In genomic region chr14:91226411-91226810, GRCh38 we compare ENCODE assay signal across 7 cellular contexts. TPM values are rescaled to one million over a fixed set of nuclear protein-coding genes. Genes with fewer than 3 reads are reported as not detected.
A peak's percentile ranks its signal among the peaks of the same experiment; 100 is the strongest.
DNase-seq lines count a peak whose midpoint lies in the region; ATAC-seq and TF ChIP-seq lines count a peak whose summit lies in the region.
"Not testable (repeated sequence)": the region's sequence is repeated elsewhere in the genome, so short reads cannot be mapped to it uniquely, and the experiment has no call there.

No MANE protein-coding gene starts in this region.

- not testable (repeated sequence) for H3K9me3 Mint-ChIP-seq in CD8-positive, alpha-beta T cell; activated T-helper 17 cell treated with anti-CD3 and anti-CD28 coated beads, Interleukin-2, amount 50 U/mL, for 72 hours; memory B cell
- peaks cover 11% of the 10 kb centered on the region for H3K9me3 Mint-ChIP-seq in activated CD4-positive, alpha-beta memory T cell treated with anti-CD3 and anti-CD28 coated beads, Interleukin-2, amount 10 ng/mL, durations not matched to agents 7 days and 5 days
- H3K9me3 Mint-ChIP-seq in activated naive CD8-positive, alpha-beta T cell treated with anti-CD3 and anti-CD28 coated beads for 36 hours, result peaks cover 25% of the 10 kb centered on the region
- peaks cover 12% of the 10 kb centered on the region for H3K9me3 Mint-ChIP-seq in stimulated activated effector memory CD8-positive, alpha-beta T cell treated with anti-CD3 and anti-CD28 coated beads, Interleukin-12 subunit alpha, Interleukin-12 subunit beta, amount 100 ng/mL, for 72 hours

- peaks cover 85% of the 10 kb centered on the region for H3K4me1 Mint-ChIP-seq in CD8-positive, alpha-beta T cell (ENCODE audit: low read depth)
- H3K4me1 Mint-ChIP-seq in T-helper 17 cell (peaks cover 72% of the 10 kb centered on the region), memory B cell (peaks cover 41% of the 10 kb centered on the region)
- peaks cover 93% of the 10 kb centered on the region for H3K4me1 Mint-ChIP-seq in activated CD4-positive, alpha-beta memory T cell treated with anti-CD3 and anti-CD28 coated beads, Interleukin-2, amount 10 ng/mL, durations not matched to agents 7 days and 5 days
- peaks cover 79% of the 10 kb centered on the region for H3K4me1 Mint-ChIP-seq in activated T-helper 17 cell treated with anti-CD3 and anti-CD28 coated beads, Interleukin-2, amount 50 U/mL, for 72 hours
- peaks cover 80% of the 10 kb centered on the region for H3K4me1 Mint-ChIP-seq in activated naive CD8-positive, alpha-beta T cell treated with anti-CD3 and anti-CD28 coated beads for 36 hours
- H3K4me1 Mint-ChIP-seq in stimulated activated effector memory CD8-positive, alpha-beta T cell treated with anti-CD3 and anti-CD28 coated beads, Interleukin-12 subunit alpha, Interleukin-12 subunit beta, amount 100 ng/mL, for 72 hours, result peaks cover 95% of the 10 kb centered on the region

- H3K27me3 ChIP-seq in CD8-positive, alpha-beta T cell (ENCODE audit: insufficient read depth, low read length), result not testable (repeated sequence)

- H3K36me3 Mint-ChIP-seq in CD8-positive, alpha-beta T cell, result peaks cover 30% of the 10 kb centered on the region
- H3K36me3 Mint-ChIP-seq in T-helper 17 cell (ENCODE audit: low read depth), result not testable (repeated sequence)
- H3K36me3 Mint-ChIP-seq in activated CD4-positive, alpha-beta memory T cell treated with anti-CD3 and anti-CD28 coated beads, Interleukin-2, amount 10 ng/mL, durations not matched to agents 7 days and 5 days (ENCODE audit: low read depth), result peaks cover 73% of the 10 kb centered on the region
- peaks cover 59% of the 10 kb centered on the region for H3K36me3 Mint-ChIP-seq in activated T-helper 17 cell treated with anti-CD3 and anti-CD28 coated beads, Interleukin-2, amount 50 U/mL, for 72 hours (ENCODE audit: low read depth)
- H3K36me3 Mint-ChIP-seq in activated naive CD8-positive, alpha-beta T cell treated with anti-CD3 and anti-CD28 coated beads for 36 hours, result peaks cover 68% of the 10 kb centered on the region
- peaks cover 11% of the 10 kb centered on the region for H3K36me3 Mint-ChIP-seq in memory B cell
- peaks cover 57% of the 10 kb centered on the region for H3K36me3 Mint-ChIP-seq in stimulated activated effector memory CD8-positive, alpha-beta T cell treated with anti-CD3 and anti-CD28 coated beads, Interleukin-12 subunit alpha, Interleukin-12 subunit beta, amount 100 ng/mL, for 72 hours

- POLR2A ChIA-PET in CD8-positive, alpha-beta T cell (lab: Charles Lee), result interaction anchor here (1.3 to 4.6 kb wide), 2 partner anchors 18 to 30 kb away, joined by 4 to 90 read pairs; partner anchors contain the start of gene GPR68
- POLR2A ChIA-PET in activated CD4-positive, alpha-beta memory T cell treated with anti-CD3 and anti-CD28 coated beads, Interleukin-2, amount 10 ng/mL, durations not matched to agents 7 days and 5 days (lab: Charles Lee), result interaction anchor here (0.8 to 9.2 kb wide), 6 partner anchors 21 to 284 kb away, joined by 3 to 886 read pairs (median 14); partner anchors contain the start of genes GPR68 and PPP4R3A

- not testable (repeated sequence) for H3K9me3 ChIP-seq in CD8-positive, alpha-beta T cell (ENCODE audit: low read length); T-helper 17 cell (ENCODE audit: control insufficient read depth, low read length, poor library complexity, severe bottlenecking)

- peak overlapping the region; percentile 35 for H3K4me3 Mint-ChIP-seq in CD8-positive, alpha-beta T cell
- peak overlapping the region; percentile 90 for H3K4me3 Mint-ChIP-seq in T-helper 17 cell
- H3K4me3 Mint-ChIP-seq in activated CD4-positive, alpha-beta memory T cell treated with anti-CD3 and anti-CD28 coated beads, Interleukin-2, amount 10 ng/mL, durations not matched to agents 7 days and 5 days, result peak overlapping the region; percentile 54
- peak overlapping the region; percentile 82 for H3K4me3 Mint-ChIP-seq in activated T-helper 17 cell treated with anti-CD3 and anti-CD28 coated beads, Interleukin-2, amount 50 U/mL, for 72 hours
- H3K4me3 Mint-ChIP-seq in activated naive CD8-positive, alpha-beta T cell treated with anti-CD3 and anti-CD28 coated beads for 36 hours, result peak overlapping the region; percentile 82
- H3K4me3 Mint-ChIP-seq in memory B cell, result not testable (repeated sequence)
- H3K4me3 Mint-ChIP-seq in stimulated activated effector memory CD8-positive, alpha-beta T cell treated with anti-CD3 and anti-CD28 coated beads, Interleukin-12 subunit alpha, Interleukin-12 subunit beta, amount 100 ng/mL, for 72 hours, result peak overlapping the region; percentile 71

- not testable (repeated sequence) for ATAC-seq in CD8-positive, alpha-beta T cell; T-helper 17 cell; activated T-helper 17 cell treated with anti-CD3 and anti-CD28 coated beads, Interleukin-2, amount 50 U/mL, for 72 hours (replicated peaks); memory B cell (ENCODE audit: low read depth); stimulated activated effector memory CD8-positive, alpha-beta T cell treated with anti-CD3 and anti-CD28 coated beads, Interleukin-12 subunit alpha, Interleukin-12 subunit beta, amount 100 ng/mL, for 72 hours

- DNase-seq in CD8-positive, alpha-beta T cell; T-helper 17 cell; activated CD4-positive, alpha-beta memory T cell treated with anti-CD3 and anti-CD28 coated beads, Interleukin-2, amount 10 ng/mL, durations not matched to agents 7 days and 5 days; activated naive CD8-positive, alpha-beta T cell treated with anti-CD3 and anti-CD28 coated beads for 36 hours; memory B cell (ENCODE audit: low spot score in 2 of 2); stimulated activated effector memory CD8-positive, alpha-beta T cell treated with anti-CD3 and anti-CD28 coated beads, Interleukin-12 subunit alpha, Interleukin-12 subunit beta, amount 100 ng/mL, for 72 hours (ENCODE audit: low spot score in 2 of 2): not testable (repeated sequence)

- H3K27me3 Mint-ChIP-seq in CD8-positive, alpha-beta T cell (ENCODE audit: low read depth); T-helper 17 cell; activated CD4-positive, alpha-beta memory T cell treated with anti-CD3 and anti-CD28 coated beads, Interleukin-2, amount 10 ng/mL, durations not matched to agents 7 days and 5 days; activated T-helper 17 cell treated with anti-CD3 and anti-CD28 coated beads, Interleukin-2, amount 50 U/mL, for 72 hours; activated naive CD8-positive, alpha-beta T cell treated with anti-CD3 and anti-CD28 coated beads for 36 hours; memory B cell: not testable (repeated sequence)

- TF ChIP-seq CTCF in CD8-positive, alpha-beta T cell (IDR thresholded peaks at IDR 0.05), result not testable (repeated sequence)

- peaks cover 70% of the 10 kb centered on the region for H3K4me1 ChIP-seq in CD8-positive, alpha-beta T cell (ENCODE audit: insufficient read depth, low read length)

- H3K36me3 ChIP-seq in CD8-positive, alpha-beta T cell (ENCODE audit: insufficient read depth, low read length), result not testable (repeated sequence)

- intact Hi-C loops in CD8-positive, alpha-beta T cell (cut with DNase I, micrococcal nuclease), result loop anchor here (5.0 kb wide), 2 partner anchors 36 to 191 kb away; partner anchors contain the start of gene CCDC88C (in 1 of the 2)

- CTCF ChIA-PET in CD8-positive, alpha-beta T cell (lab: Charles Lee), result interaction anchor here (1.1 to 2.1 kb wide), 2 partner anchors 60 to 63 kb away, joined by 3 to 10 read pairs; no protein-coding TSS in a partner anchor
- CTCF ChIA-PET in activated CD4-positive, alpha-beta memory T cell treated with anti-CD3 and anti-CD28 coated beads, Interleukin-2, amount 10 ng/mL, durations not matched to agents 7 days and 5 days (lab: Charles Lee), result interaction anchor here (1.0 to 4.7 kb wide), 6 partner anchors 18 to 468 kb away, joined by 4 to 66 read pairs (median 6); partner anchors contain the start of gene GPR68

- H3K27ac Mint-ChIP-seq in CD8-positive, alpha-beta T cell, result peak overlapping the region; percentile 94
- H3K27ac Mint-ChIP-seq in T-helper 17 cell, result peak overlapping the region; percentile 100
- peak overlapping the region; percentile 100 for H3K27ac Mint-ChIP-seq in activated CD4-positive, alpha-beta memory T cell treated with anti-CD3 and anti-CD28 coated beads, Interleukin-2, amount 10 ng/mL, durations not matched to agents 7 days and 5 days
- H3K27ac Mint-ChIP-seq in activated T-helper 17 cell treated with anti-CD3 and anti-CD28 coated beads, Interleukin-2, amount 50 U/mL, for 72 hours, result peak overlapping the region; percentile 96
- H3K27ac Mint-ChIP-seq in activated naive CD8-positive, alpha-beta T cell treated with anti-CD3 and anti-CD28 coated beads for 36 hours, result peak overlapping the region; percentile 99
- H3K27ac Mint-ChIP-seq in memory B cell, result peak overlapping the region; percentile 83
- peak overlapping the region; percentile 95 for H3K27ac Mint-ChIP-seq in stimulated activated effector memory CD8-positive, alpha-beta T cell treated with anti-CD3 and anti-CD28 coated beads, Interleukin-12 subunit alpha, Interleukin-12 subunit beta, amount 100 ng/mL, for 72 hours

- not testable (repeated sequence) for H3K27ac ChIP-seq in CD8-positive, alpha-beta T cell (ENCODE audit: low read depth, low read length)

- not testable (repeated sequence) for H3K4me3 ChIP-seq in CD8-positive, alpha-beta T cell (ENCODE audit: low read depth, low read length)

RNA-seq across cellular contexts. Expression of gene GPR68, which starts 18.1 kb away (rescaled TPM):
- total RNA-seq in CD8-positive, alpha-beta T cell, result 1 to 10 TPM; 3.6 to 5.1 TPM
- total RNA-seq in T-helper 17 cell, result 10 to 100 TPM in 1 of 2 donors, 1 to 10 TPM in 1; 7.6 to 12.4 TPM
- 10 to 100 TPM; 36.9 to 39.8 TPM for total RNA-seq in activated CD4-positive, alpha-beta memory T cell treated with anti-CD3 and anti-CD28 coated beads, Interleukin-2, amount 10 ng/mL, durations not matched to agents 7 days and 5 days
- 10 to 100 TPM; 36.8 to 44.8 TPM for total RNA-seq in activated T-helper 17 cell treated with anti-CD3 and anti-CD28 coated beads, Interleukin-2, amount 50 U/mL, for 72 hours
- 10 to 100 TPM; 14.0 to 14.4 TPM for total RNA-seq in activated naive CD8-positive, alpha-beta T cell treated with anti-CD3 and anti-CD28 coated beads for 36 hours
